26 cellular contexts compared by ENCODE assay signal in the genomic region with DNA sequence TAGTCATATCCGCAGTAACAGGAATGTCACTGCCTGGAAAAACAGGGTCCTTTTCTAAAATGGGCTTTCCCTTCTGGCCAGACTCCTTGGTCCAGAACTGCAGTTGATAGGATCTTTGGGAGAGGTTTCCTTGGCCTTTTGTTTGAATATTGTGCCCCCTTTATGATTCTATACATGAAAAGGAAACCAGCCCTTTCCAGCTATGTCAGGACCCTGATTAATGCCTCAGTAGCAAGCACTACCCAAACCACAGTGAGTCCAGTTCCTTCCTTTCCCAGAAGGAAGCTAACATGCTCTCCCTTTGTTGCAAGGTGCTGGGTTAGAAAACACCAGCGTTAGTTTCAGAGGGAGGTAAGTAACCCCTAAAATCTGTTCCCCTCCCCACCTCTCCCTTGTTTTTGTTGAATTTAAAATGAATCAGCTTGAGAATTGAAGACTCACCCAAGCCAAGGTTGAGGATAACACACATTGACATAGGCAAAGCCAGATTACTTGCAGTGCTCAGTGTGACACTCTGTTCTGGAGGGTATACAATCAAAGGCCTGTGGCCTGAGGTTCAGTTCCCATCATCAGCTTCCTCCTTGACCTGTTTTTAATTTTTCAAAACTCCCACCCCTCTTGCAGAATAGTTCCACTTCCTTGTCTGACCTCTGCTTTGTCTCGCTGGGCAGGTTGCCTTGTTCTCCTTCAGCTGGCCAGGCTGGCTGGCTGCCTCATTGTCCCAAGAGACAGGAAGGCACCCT. TPM values are rescaled to one million over a fixed set of nuclear protein-coding genes. Genes with fewer than 3 reads are reported as not detected.
A peak's percentile ranks its signal among the peaks of the same experiment; 100 is the strongest.
DNase-seq lines count a peak whose midpoint lies in the region; ATAC-seq, FAIRE-seq and TF ChIP-seq lines count a peak whose summit lies in the region.
"Had no signal": no experiment of that assay in that cellular context is flagged by ENCODE, and none has a peak within 500 bp of the region (broad histone marks: within the 10 kb centered on the region; RNA-seq: fewer than 3 reads in every experiment).

No MANE protein-coding gene starts in this region.

- H3K4me2 ChIP-seq in A549 (no peak overlapping the region), endothelial cell of umbilical vein (ENCODE audit: insufficient read depth, low read length) (peak overlapping the region; percentile 12)
- H3K4me2 ChIP-seq: KMS-11 had no signal

- H3K4me3 ChIP-seq in A549 (no peak overlapping the region), NB4 (ENCODE audit: low read depth, low read length) (no peak overlapping the region), endothelial cell of umbilical vein (replicated peaks in 1 of 3; ENCODE audit: insufficient read depth in 1 of 3, low read depth in 1 of 3, low read length in 3 of 3) (no peak overlapping the region), colonic mucosa (no peak overlapping the region)
- H3K4me3 ChIP-seq: upper lobe of left lung had no signal

- H3K79me2 ChIP-seq in endothelial cell of umbilical vein (ENCODE audit: control insufficient read depth, insufficient read depth, low read length) = no peaks in the 10 kb centered on the region

- TF ChIP-seq POLR2A in A549 (IDR thresholded peaks at IDR 0.05; ENCODE audit: low read length) (no peak), GM12891 (IDR thresholded peaks at IDR 0.05; ENCODE audit: low read depth, low read length) (no peak), NB4 (IDR thresholded peaks at IDR 0.05; ENCODE audit: extremely low read depth, insufficient read length) (no peak), endothelial cell of umbilical vein (IDR thresholded peaks at IDR 0.05; ENCODE audit: low read depth, low read length) (no peak)

- no peaks in the 10 kb centered on the region for H3K27me3 ChIP-seq in endothelial cell of umbilical vein (ENCODE audit: control insufficient read depth in 2 of 2, insufficient read depth in 2 of 2, low read length in 2 of 2)
- no peaks in the 10 kb centered on the region for H3K27me3 ChIP-seq in colonic mucosa
- H3K27me3 ChIP-seq: brain microvascular endothelial cell, upper lobe of left lung had no signal

- WGBS in A549 (ENCODE audit: missing lambda C conversion rate) = 84% methylated on average over 3 of the region's 3 CpGs

- intact Hi-C loops in endothelial cell of umbilical vein (cut with micrococcal nuclease) (loop anchor here (2.0 kb wide), 1 partner anchor 123 kb away; no protein-coding TSS in a partner anchor), colonic mucosa (cut with DNase I) (no loop called here)

- DNase-seq in A549 (ENCODE audit: low read depth in 1 of 2, low spot score in 1 of 2) (no peak), GM12891 (ENCODE audit: insufficient read length, low spot score) (no peak), NB4 (ENCODE audit: low read depth) (peak; percentile 60), endothelial cell of umbilical vein (ENCODE audit: low read depth, low spot score) (peak; percentile 51), colonic mucosa (no peak)
- no peak for DNase-seq in effector CD8-positive, alpha-beta T cell (lab: John Stamatoyannopoulos, UW)
- DNase-seq: activated CD4-positive, alpha-beta T cell treated with anti-CD3 and anti-CD28 coated beads, Interleukin-2, amount 10 ng/mL, durations not matched to agents 24 days and 14 days; activated naive CD4-positive, alpha-beta T cell treated with Interleukin-2 at 50 U/mL for 16 hours; activated T-cell treated with anti-CD3 and anti-CD28 coated beads, Interleukin-2, amount 50 U/mL, for 48 hours; brain microvascular endothelial cell; Calu3; effector memory CD4-positive, alpha-beta T cell; foreskin fibroblast; left cardiac atrium; mesenchymal stem cell; NCI-H1048; NCI-H187 treated with DMSO at 0.1 percent for 48 hours; NCI-H2227 treated with DMSO at 0.1 percent for 48 hours; SHP77 treated with DMSO at 0.1 percent for 48 hours; stimulated activated CD8-positive, alpha-beta memory T cell treated with anti-CD3 and anti-CD28 coated beads, Interleukin-4, amount 100 ng/mL, for 48 hours; T-helper 17 cell; upper lobe of left lung had no signal

- H3K9ac ChIP-seq in endothelial cell of umbilical vein (replicated peaks; ENCODE audit: extremely low read depth, insufficient read depth, low read length) (no peak overlapping the region), colonic mucosa (ENCODE audit: low read depth in 2 of 2, low read length in 2 of 2) (no peak overlapping the region)
- H3K9ac ChIP-seq: KMS-11 had no signal

- CTCF ChIA-PET in A549 (lab: Yijun Ruan, JAX) = interaction anchor here (1.2 to 1.9 kb wide), 2 partner anchors 8 to 263 kb away, joined by 4 to 10 read pairs; no protein-coding TSS in a partner anchor
- CTCF ChIA-PET in endothelial cell of umbilical vein (lab: Charles Lee) = interaction anchor here (1.3 to 1.5 kb wide), 2 partner anchors 225 to 233 kb away, joined by 4 to 5 read pairs; no protein-coding TSS in a partner anchor

- H2AFZ ChIP-seq in endothelial cell of umbilical vein (ENCODE audit: low read depth, low read length) = peak overlapping the region; percentile 23

- H4K20me1 ChIP-seq in endothelial cell of umbilical vein (replicated peaks; ENCODE audit: control insufficient read depth, extremely low read depth, insufficient read depth, low read length) = no peaks in the 10 kb centered on the region

- TF ChIP-seq CTCF in A549 (IDR thresholded peaks at IDR 0.05) (no peak), NB4 (IDR thresholded peaks at IDR 0.05; ENCODE audit: low read depth, low read length) (no peak), endothelial cell of umbilical vein (IDR thresholded peaks at IDR 0.05; ENCODE audit: extremely low read depth in 1 of 2, insufficient read depth in 1 of 2, low read depth in 1 of 2, low read length in 2 of 2) (no peak), colonic mucosa (IDR thresholded peaks at IDR 0.05) (no peak)

- H3K27ac ChIP-seq in A549 = peak overlapping the region in 1 of 2 experiments; percentile 67; a peak in 3 of 6 replicates
- H3K27ac ChIP-seq in endothelial cell of umbilical vein (ENCODE audit: insufficient read depth, low read depth, low read length) = peak overlapping the region; percentile 71
- no peak overlapping the region for H3K27ac ChIP-seq in colonic mucosa
- H3K27ac ChIP-seq: brain microvascular endothelial cell, KMS-11, upper lobe of left lung had no signal

- H3K4me1 ChIP-seq in A549 = peaks cover 6% of the 10 kb centered on the region; the same call in 2 of the 3 replicates
- H3K4me1 ChIP-seq in endothelial cell of umbilical vein (ENCODE audit: control insufficient read depth, extremely low read depth, insufficient read depth, low read length) = peaks cover 19% of the 10 kb centered on the region
- no peaks in the 10 kb centered on the region for H3K4me1 ChIP-seq in colonic mucosa
- H3K4me1 ChIP-seq: upper lobe of left lung had no signal

- ATAC-seq in A549 = no peak
- ATAC-seq in HG02938 (IDR thresholded peaks at IDR 0.05; ENCODE audit: unreplicated experiment) = no peak
- ATAC-seq in GM19397 (IDR thresholded peaks at IDR 0.05; ENCODE audit: unreplicated experiment) = no peak
- ATAC-seq: left cardiac atrium, T-helper 17 cell had no signal

- POLR2A ChIA-PET in A549 (lab: Yijun Ruan, JAX) (no interaction called here), endothelial cell of umbilical vein (lab: Charles Lee) (no interaction called here)

- no peaks in the 10 kb centered on the region for H3K9me1 ChIP-seq in endothelial cell of umbilical vein (replicated peaks; ENCODE audit: control insufficient read depth, extremely low read depth, insufficient read depth, low read length)

- no TSS peak for BruUV-seq in endothelial cell of umbilical vein (replicated peaks; lab: Mats Ljungman, UMichigan)

- no peak for TF ChIP-seq RAD21 in A549 (conservative IDR thresholded peaks at IDR 0.05 in 1 of 2, IDR thresholded peaks at IDR 0.05 in 1 of 2)

- no peaks in the 10 kb centered on the region for H3K9me3 ChIP-seq in A549
- H3K9me3 ChIP-seq in endothelial cell of umbilical vein (replicated peaks; ENCODE audit: control insufficient read depth, insufficient read depth, low read length) = no peaks in the 10 kb centered on the region
- no peaks in the 10 kb centered on the region for H3K9me3 ChIP-seq in colonic mucosa
- H3K9me3 ChIP-seq: upper lobe of left lung had no signal

- dilution Hi-C loops in endothelial cell of umbilical vein (cut with MboI; ENCODE audit: extremely low pct_ligation_motif_present, low sequenced_read_pairs) = no loop called here

- no peak for TF ChIP-seq EP300 in A549 (IDR thresholded peaks at IDR 0.05)

- FAIRE-seq in A549 (lab: Jason Lieb, UNC) (peak; percentile 90), GM12891 (lab: Jason Lieb, UNC) (peak; percentile 69), endothelial cell of umbilical vein (lab: Jason Lieb, UNC) (peak; percentile 85)
- FAIRE-seq: H1 had no signal

- H3K36me3 ChIP-seq in endothelial cell of umbilical vein (ENCODE audit: control insufficient read depth in 2 of 2, extremely low read depth in 1 of 2, insufficient read depth in 2 of 2, low read length in 2 of 2) (no peaks in the 10 kb centered on the region), colonic mucosa (no peaks in the 10 kb centered on the region)
- H3K36me3 ChIP-seq: brain microvascular endothelial cell, upper lobe of left lung had no signal

TF ChIP-seq in A549, 52 proteins besides CTCF, POLR2A, EP300 and RAD21 (continues in another document):
- TF ChIP-seq RARB (CRISPR knock-in tag; IDR thresholded peaks at IDR 0.05) (no peak), CBX2 (IDR thresholded peaks at IDR 0.05; ENCODE audit: borderline replicate concordance, low read depth) (no peak)

TF ChIP-seq in GM12891, 5 proteins besides CTCF, POLR2A, EP300 and RAD21 (continues in another document):
- TF ChIP-seq SPI1 (IDR thresholded peaks at IDR 0.05; ENCODE audit: low read depth, low read length) = peak; percentile 48; the same call in 1 of the 2 replicates

RNA-seq across cellular contexts. Expression of a gene that starts 51.2 kb away (rescaled TPM):
- polyA plus RNA-seq in A549 (2011; rRNA removed) = 39.0 and 53.8 TPM in 2 replicates
- polyA plus RNA-seq in A549 (2012; cell fraction: cytosol; rRNA removed) = 21.6 and 28.3 TPM in 2 replicates
- 22.8 and 27.9 TPM in 2 replicates for polyA plus RNA-seq in A549 (2012; cell fraction: nucleus; rRNA removed)
- polyA plus RNA-seq in A549 (2017; fragmentation: RNase III; extraction: RNeasy Plus Mini Kit Qiagen cat#74134 plus additional on column Dnase treatment) = 35.2 to 36.0 TPM (median 35.3 TPM) in 3 replicates
- polyA minus RNA-seq in A549 (2011; rRNA and poly(A)+ RNA removed) = 26.8 and 30.0 TPM in 2 replicates
- 22.7 TPM for polyA plus RNA-seq in GM12891 (2012; ENCODE audit: low read depth, missing spikeins)
- total RNA-seq in endothelial cell of umbilical vein = 23.9 and 26.4 TPM in 2 replicates
- 8.1 and 11.8 TPM in 2 replicates for polyA plus RNA-seq in endothelial cell of umbilical vein
- polyA plus RNA-seq in endothelial cell of umbilical vein (2011; cell fraction: cytosol; rRNA removed) = 12.1 and 13.7 TPM in 2 replicates
- polyA plus RNA-seq in endothelial cell of umbilical vein (2011; cell fraction: nucleus; rRNA removed) = 59.9 and 63.7 TPM in 2 replicates
- polyA plus RNA-seq in endothelial cell of umbilical vein (2012) = 19.9 and 26.5 TPM in 2 replicates
- 16.0 and 20.5 TPM in 2 replicates for polyA minus RNA-seq in endothelial cell of umbilical vein
- polyA minus RNA-seq in endothelial cell of umbilical vein (2011; cell fraction: cytosol; rRNA and poly(A)+ RNA removed) = 27.3 TPM
- polyA minus RNA-seq in endothelial cell of umbilical vein (2011; cell fraction: nucleus; rRNA and poly(A)+ RNA removed) = 14.3 and 19.2 TPM in 2 replicates
- total RNA-seq in colonic mucosa = 10 to 100 TPM; 17.1 to 26.7 TPM

Comparison
In these comparisons a context has a peak if more than half of its experiments do, and no peak if none do; other contexts are left out.
1. DNase-seq: peak in NB4 (single experiment) and endothelial cell of umbilical vein (single experiment); none in A549 (0 of 2), GM12891 (single experiment), colonic mucosa (single experiment) and effector CD8-positive, alpha-beta T cell (single experiment).